In genomic region chr10:117461766-117462423, GRCh38 we compare ENCODE assay signal across 1 cellular context.
TF ChIP-seq lines count a peak whose summit lies in the region.

No MANE protein-coding gene starts in this region.

TF ChIP-seq in HepG2, 621 proteins besides CTCF, POLR2A, EP300 and RAD21 (continued from another document):
- TF ChIP-seq ZNF512B (CRISPR knock-in tag; IDR thresholded peaks at IDR 0.05; ENCODE audit: borderline replicate concordance) (no peak), TOPORS (CRISPR knock-in tag; IDR thresholded peaks at IDR 0.05) (no peak)
